ENCODE assay signal across 31 cellular contexts in genomic region chr3:24781454-24781853, GRCh38.
DNase-seq lines count a peak whose midpoint lies in the region; ATAC-seq and TF ChIP-seq lines count a peak whose summit lies in the region.
"Had no signal": no experiment of that assay in that cellular context is flagged by ENCODE, and none has a peak within 500 bp of the region (broad histone marks: within the 10 kb centered on the region; RNA-seq: fewer than 3 reads in every experiment).

No MANE protein-coding gene starts in this region.

- H3K9ac ChIP-seq in adipocyte (ENCODE audit: low read length): no peak overlapping the region
- H3K9ac ChIP-seq in mesendoderm (ENCODE audit: low read length): no peak overlapping the region
- no peak overlapping the region for H3K9ac ChIP-seq in GM23248
- H3K9ac ChIP-seq: BLaER1; BLaER1 treated with 17β-estradiol and CSF1 and Interleukin-3, amounts not matched to agents 10 nM and 100 nM had no signal

- H3K79me2 ChIP-seq in mesendoderm (ENCODE audit: control insufficient read depth, insufficient read depth, low read length): no peaks in the 10 kb centered on the region
- no peaks in the 10 kb centered on the region for H3K79me2 ChIP-seq in GM23248 (ENCODE audit: insufficient read depth)

- H4K20me1 ChIP-seq in GM23248 (ENCODE audit: insufficient read depth): no peaks in the 10 kb centered on the region
- H4K20me1 ChIP-seq: BLaER1; BLaER1 treated with 17β-estradiol and CSF1 and Interleukin-3, amounts not matched to agents 10 nM and 100 nM had no signal

- no peaks in the 10 kb centered on the region for H3K9me2 ChIP-seq in GM23248 (ENCODE audit: insufficient read depth)

- H3K9me3 ChIP-seq in HEK293 (ENCODE audit: control insufficient read depth, insufficient read depth, low read depth, low read length): no peaks in the 10 kb centered on the region
- peaks cover 22% of the 10 kb centered on the region for H3K9me3 ChIP-seq in adipocyte (ENCODE audit: control insufficient read depth, low read length)
- H3K9me3 ChIP-seq in GM23248 (ENCODE audit: low read depth): no peaks in the 10 kb centered on the region
- H3K9me3 ChIP-seq: BE2C had no signal

- no peak overlapping the region for H2AK5ac ChIP-seq in mesendoderm (ENCODE audit: low read length)

- H3K27me3 ChIP-seq in adipocyte (replicated peaks; ENCODE audit: control insufficient read depth, insufficient read depth, low read length) (no peaks in the 10 kb centered on the region), mesendoderm (ENCODE audit: insufficient read depth, low read length, poor library complexity) (no peaks in the 10 kb centered on the region), GM23248 (replicated peaks; ENCODE audit: insufficient read depth) (no peaks in the 10 kb centered on the region)
- H3K27me3 ChIP-seq: BE2C; BLaER1; BLaER1 treated with 17β-estradiol and CSF1 and Interleukin-3, amounts not matched to agents 10 nM and 100 nM had no signal

- H3F3A ChIP-seq in GM23248 (ENCODE audit: insufficient read depth): no peaks in the 10 kb centered on the region

- H3K36me3 ChIP-seq in HEK293 (ENCODE audit: control insufficient read depth in 2 of 2, insufficient read depth in 1 of 2, low read length in 2 of 2) (no peaks in the 10 kb centered on the region), adipocyte (ENCODE audit: control insufficient read depth, insufficient read depth, low read length, severe bottlenecking) (no peaks in the 10 kb centered on the region), mesendoderm (ENCODE audit: control insufficient read depth, insufficient read depth, low read length) (no peaks in the 10 kb centered on the region), GM23248 (ENCODE audit: low read depth) (no peaks in the 10 kb centered on the region)
- H3K36me3 ChIP-seq: BE2C; BLaER1; BLaER1 treated with 17β-estradiol and CSF1 and Interleukin-3, amounts not matched to agents 10 nM and 100 nM had no signal

- H3K4ac ChIP-seq in mesendoderm (ENCODE audit: low read depth, low read length): no peak overlapping the region

- no peak overlapping the region for H3K4me2 ChIP-seq in mesendoderm (ENCODE audit: low read length)
- H3K4me2 ChIP-seq in GM23248 (ENCODE audit: unreplicated experiment): no peak overlapping the region
- H3K4me2 ChIP-seq: A549; BLaER1; BLaER1 treated with 17β-estradiol and CSF1 and Interleukin-3, amounts not matched to agents 10 nM and 100 nM had no signal

- no peak overlapping the region for H2BK15ac ChIP-seq in mesendoderm (replicated peaks; ENCODE audit: low read depth)

- no peak overlapping the region for H3K18ac ChIP-seq in mesendoderm (ENCODE audit: low read length)

- no peak overlapping the region for H2BK120ac ChIP-seq in mesendoderm (ENCODE audit: low read depth, low read length)

- no peak overlapping the region for H3K56ac ChIP-seq in mesendoderm (ENCODE audit: low read length)

- H3K27ac ChIP-seq in HEK293 (ENCODE audit: extremely low read depth, low read depth, low read length) (no peak overlapping the region), mesendoderm (ENCODE audit: low read depth, low read length) (no peak overlapping the region), GM23248 (no peak overlapping the region)
- H3K27ac ChIP-seq: 22Rv1; A549; BLaER1; BLaER1 treated with 17β-estradiol and CSF1 and Interleukin-3, amounts not matched to agents 10 nM and 100 nM; C4-2B had no signal

- POLR2A ChIA-PET in HEK293 (lab: Yijun Ruan, JAX): no interaction called here

- no peaks in the 10 kb centered on the region for H3K79me1 ChIP-seq in mesendoderm (ENCODE audit: low read length)

- no peak overlapping the region for H2AFZ ChIP-seq in GM23248

- no peak overlapping the region for H4K8ac ChIP-seq in mesendoderm (ENCODE audit: low read depth, low read length)

- TF ChIP-seq CTCF in HEK293 (tag by site-specific recombination; IDR thresholded peaks at IDR 0.05): no peak

- in situ Hi-C loops in GM23248 (cut with MboI): loop anchor here (25.0 kb wide), 1 partner anchor 806 kb away; no protein-coding TSS in a partner anchor

- no peak overlapping the region for H4K5ac ChIP-seq in mesendoderm (ENCODE audit: low read length)

- no peaks in the 10 kb centered on the region for H3K4me1 ChIP-seq in HEK293 (ENCODE audit: control insufficient read depth, insufficient read depth, low read length)
- no peaks in the 10 kb centered on the region for H3K4me1 ChIP-seq in adipocyte (ENCODE audit: control insufficient read depth, insufficient read depth, low read length)
- H3K4me1 ChIP-seq in mesendoderm (ENCODE audit: control insufficient read depth, low read depth, low read length): no peaks in the 10 kb centered on the region
- H3K4me1 ChIP-seq in GM23248 (ENCODE audit: insufficient read depth): no peaks in the 10 kb centered on the region
- H3K4me1 ChIP-seq: A549; BE2C; BLaER1; BLaER1 treated with 17β-estradiol and CSF1 and Interleukin-3, amounts not matched to agents 10 nM and 100 nM; Caco-2 had no signal

- no peak for ATAC-seq in GM18870 (IDR thresholded peaks at IDR 0.05; ENCODE audit: unreplicated experiment)
- ATAC-seq: A549; CD8-positive, alpha-beta T cell had no signal

- no CpG with 5 or more reads among the region's 3 CpGs for WGBS in mesendoderm (ENCODE audit: extremely low coverage, insufficient coverage, low lambda C conversion rate)
- WGBS in GM23248 (ENCODE audit: low coverage in 1 of 2, low lambda C conversion rate in 2 of 2, missing lambda C conversion rate in 2 of 2), 2 experiments: 45% methylated on average over 3 of the region's 3 CpGs

- CTCF ChIA-PET in HEK293 (lab: Yijun Ruan, JAX): no interaction called here

- H3K23ac ChIP-seq in mesendoderm (ENCODE audit: low read length): no peak overlapping the region

- no peak for DNase-seq in adipocyte (ENCODE audit: low read depth)
- peak; percentile 3 for DNase-seq in mesendoderm
- DNase-seq in GM23248: no peak
- DNase-seq in NOMO-1 treated with dmso at 0.1 percent for 144 hours (lab: John Stamatoyannopoulos, UW; ENCODE audit: unreplicated experiment): no peak
- DNase-seq: 8988T; ACHN; AML-193; BE2C; C1 segment of cervical spinal cord; Caco-2; Calu3; CD4-positive, alpha-beta memory T cell; CD4-positive, alpha-beta T cell; CD4-positive, CD25-positive, alpha-beta regulatory T cell; CD8-positive, alpha-beta memory T cell; CD8-positive, alpha-beta T cell; COR-L47; DMS 273 treated with DMSO at 0.1 percent for 48 hours; DMS153; DMS53; DMS79; DMS79 treated with DMSO at 0.1 percent for 48 hours; DND-41; EL had no signal

- no peak overlapping the region for H2BK5ac ChIP-seq in mesendoderm (ENCODE audit: low read length)

- H3K4me3 ChIP-seq in HEK293 (ENCODE audit: low read depth, low read length): no peak overlapping the region
- peak overlapping the region; percentile 23 for H3K4me3 ChIP-seq in adipocyte (ENCODE audit: low read length)
- H3K4me3 ChIP-seq in mesendoderm (ENCODE audit: low read length): no peak overlapping the region
- H3K4me3 ChIP-seq in GM23248: no peak overlapping the region
- H3K4me3 ChIP-seq: A549; BLaER1; BLaER1 treated with 17β-estradiol and CSF1 and Interleukin-3, amounts not matched to agents 10 nM and 100 nM had no signal

TF ChIP-seq in HEK293, 187 proteins besides CTCF, POLR2A, EP300 and RAD21 (continues in another document):
- TF ChIP-seq ZNF518A (tag by site-specific recombination; conservative IDR thresholded peaks at IDR 0.05; ENCODE audit: low read depth): 0 out of 2 replicates have a peak, but pooled peaks have one; percentile 11
- no peak for TF ChIP-seq ZSCAN4 (tag by site-specific recombination; IDR thresholded peaks at IDR 0.05)
- TF ChIP-seq IKZF3 (tag by site-specific recombination; IDR thresholded peaks at IDR 0.05): no peak
- TF ChIP-seq KLF10 (tag by site-specific recombination; IDR thresholded peaks at IDR 0.05): no peak
- peak; percentile 80; the same call in 1 of the 2 replicates for TF ChIP-seq TRIM28 (IDR thresholded peaks at IDR 0.05; ENCODE audit: borderline replicate concordance, low read length)
